ENCODE assay signal across 1 cellular context in genomic region chr7:917255-918117, GRCh38.
TF ChIP-seq lines count a peak whose summit lies in the region.

No MANE protein-coding gene starts in this region.

TF ChIP-seq in HepG2, 621 proteins besides CTCF, POLR2A, EP300 and RAD21:
- TF ChIP-seq ZNF7 (CRISPR knock-in tag; IDR thresholded peaks at IDR 0.05) = no peak
- no peak for TF ChIP-seq HES4 (CRISPR knock-in tag; IDR thresholded peaks at IDR 0.05; ENCODE audit: borderline replicate concordance)
- no peak for TF ChIP-seq NFIB (CRISPR knock-in tag; IDR thresholded peaks at IDR 0.05; ENCODE audit: borderline replicate concordance)
- TF ChIP-seq FOXP4 (CRISPR knock-in tag; IDR thresholded peaks at IDR 0.05) = no peak
- no peak for TF ChIP-seq ZNF337 (CRISPR knock-in tag; IDR thresholded peaks at IDR 0.05; ENCODE audit: borderline replicate concordance, low read depth)
- TF ChIP-seq MXD4 (CRISPR knock-in tag; IDR thresholded peaks at IDR 0.05) = no peak
- TF ChIP-seq ZNF263 (CRISPR knock-in tag; IDR thresholded peaks at IDR 0.05) = no peak
- no peak for TF ChIP-seq ZNF3 (CRISPR knock-in tag; IDR thresholded peaks at IDR 0.05)
- no peak for TF ChIP-seq ZBTB4 (CRISPR knock-in tag; IDR thresholded peaks at IDR 0.05; ENCODE audit: borderline replicate concordance)
- TF ChIP-seq THYN1 (CRISPR knock-in tag; IDR thresholded peaks at IDR 0.05; ENCODE audit: borderline replicate concordance, low read depth) = no peak
- TF ChIP-seq MTF2 (CRISPR knock-in tag; IDR thresholded peaks at IDR 0.05; ENCODE audit: borderline replicate concordance) = no peak
- no peak for TF ChIP-seq FLYWCH1 (CRISPR knock-in tag; IDR thresholded peaks at IDR 0.05)
